ENCODE assay signal across 8 cellular contexts in the genomic region with DNA sequence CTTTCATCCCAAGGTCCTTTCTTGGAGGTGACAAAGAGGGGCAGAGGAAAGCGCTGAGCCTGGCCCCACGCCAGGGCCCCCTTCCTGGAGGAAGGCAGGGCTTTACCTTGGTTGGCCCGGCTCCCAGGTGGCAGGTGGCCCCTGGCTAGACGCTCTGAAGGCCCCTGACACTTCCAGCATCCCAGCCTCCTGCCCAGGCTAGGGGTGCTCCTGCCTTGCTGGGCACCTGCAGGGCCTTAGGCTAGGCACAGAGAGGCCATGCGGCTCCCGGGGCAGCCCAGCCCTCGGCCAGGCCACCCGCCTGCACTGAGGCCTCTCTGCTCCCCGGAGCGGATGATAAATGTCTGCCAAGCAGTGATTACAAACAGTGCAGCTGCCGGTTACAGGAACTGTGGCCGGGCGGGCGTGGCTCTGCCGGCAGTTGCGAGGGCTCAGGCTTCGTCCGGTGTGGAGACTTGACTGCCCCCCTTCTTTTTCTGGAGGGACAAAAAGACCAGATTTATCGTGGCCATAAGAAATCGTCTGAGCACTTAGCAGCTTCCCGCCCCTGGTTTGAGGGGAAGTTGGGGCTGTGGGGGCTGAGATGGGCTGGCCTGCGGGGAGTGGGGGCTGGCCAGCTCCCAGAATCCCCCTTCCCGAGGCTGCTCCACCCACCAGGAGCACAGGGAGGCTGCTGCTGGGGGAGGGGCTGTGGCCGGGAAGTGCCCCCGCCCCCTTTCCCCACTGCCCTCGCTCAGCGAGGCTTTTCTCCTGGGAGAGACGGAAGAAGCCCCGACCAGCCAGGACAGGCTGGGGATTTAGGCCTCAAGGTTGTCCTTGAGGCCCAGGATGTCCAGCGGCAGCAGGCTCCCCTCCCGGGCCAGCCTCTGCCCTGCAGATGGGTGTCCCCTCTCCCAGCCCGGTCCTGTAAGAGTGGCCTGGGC. TPM values are rescaled to one million over a fixed set of nuclear protein-coding genes. Genes with fewer than 3 reads are reported as not detected.
DNase-seq lines count a peak whose midpoint lies in the region; ATAC-seq and TF ChIP-seq lines count a peak whose summit lies in the region.

No MANE protein-coding gene starts in this region.

- H3K79me2 ChIP-seq in mesendoderm (ENCODE audit: control insufficient read depth, insufficient read depth, low read length): no peaks in the 10 kb centered on the region

- TF ChIP-seq CTCF in endothelial cell (IDR thresholded peaks at IDR 0.05; ENCODE audit: unreplicated experiment): no peak

- H3K79me1 ChIP-seq in mesendoderm (ENCODE audit: low read length): no peaks in the 10 kb centered on the region

- H3K9me3 Mint-ChIP-seq in activated CD4-positive, alpha-beta memory T cell treated with anti-CD3 and anti-CD28 coated beads, Interleukin-2, amount 10 ng/mL, durations not matched to agents 7 days and 5 days: no peaks in the 10 kb centered on the region
- no peaks in the 10 kb centered on the region for H3K9me3 Mint-ChIP-seq in endothelial cell (ENCODE audit: unreplicated experiment)

- no peaks in the 10 kb centered on the region for H3K27me3 ChIP-seq in mesendoderm (ENCODE audit: insufficient read depth, low read length, poor library complexity)

- H2BK15ac ChIP-seq in mesendoderm (replicated peaks; ENCODE audit: low read depth): no peak overlapping the region

- peak overlapping the region; percentile 35 for H3K18ac ChIP-seq in mesendoderm (ENCODE audit: low read length)

- no peaks in the 10 kb centered on the region for H3K36me3 Mint-ChIP-seq in activated CD4-positive, alpha-beta memory T cell treated with anti-CD3 and anti-CD28 coated beads, Interleukin-2, amount 10 ng/mL, durations not matched to agents 7 days and 5 days (ENCODE audit: low read depth)
- H3K36me3 Mint-ChIP-seq in endothelial cell (ENCODE audit: low read depth, unreplicated experiment): no peaks in the 10 kb centered on the region

- H3K4me1 Mint-ChIP-seq in activated CD4-positive, alpha-beta memory T cell treated with anti-CD3 and anti-CD28 coated beads, Interleukin-2, amount 10 ng/mL, durations not matched to agents 7 days and 5 days: peaks cover 21% of the 10 kb centered on the region
- H3K4me1 Mint-ChIP-seq in endothelial cell (ENCODE audit: unreplicated experiment): peaks cover 8% of the 10 kb centered on the region

- H3K27ac ChIP-seq in mesendoderm (ENCODE audit: low read depth, low read length): peak overlapping the region; percentile 77

- WGBS in mesendoderm (ENCODE audit: extremely low coverage, insufficient coverage, low lambda C conversion rate): no CpG with 5 or more reads among the region's 32 CpGs

- peak overlapping the region; percentile 66 for H3K4me2 ChIP-seq in mesendoderm (ENCODE audit: low read length)

- POLR2A ChIA-PET in activated CD4-positive, alpha-beta memory T cell treated with anti-CD3 and anti-CD28 coated beads, Interleukin-2, amount 10 ng/mL, durations not matched to agents 7 days and 5 days (lab: Charles Lee): no interaction called here

- H2BK120ac ChIP-seq in mesendoderm (ENCODE audit: low read depth, low read length): peak overlapping the region; percentile 65

- no peak overlapping the region for H4K8ac ChIP-seq in mesendoderm (ENCODE audit: low read depth, low read length)

- H3K4me3 Mint-ChIP-seq in activated CD4-positive, alpha-beta memory T cell treated with anti-CD3 and anti-CD28 coated beads, Interleukin-2, amount 10 ng/mL, durations not matched to agents 7 days and 5 days: no peak overlapping the region
- peak overlapping the region; percentile 31 for H3K4me3 Mint-ChIP-seq in endothelial cell (ENCODE audit: unreplicated experiment)

- H4K5ac ChIP-seq in mesendoderm (ENCODE audit: low read length): no peak overlapping the region

- H2AK5ac ChIP-seq in mesendoderm (ENCODE audit: low read length): no peak overlapping the region

- peak overlapping the region; percentile 73 for H2BK5ac ChIP-seq in mesendoderm (ENCODE audit: low read length)

- CTCF ChIA-PET in activated CD4-positive, alpha-beta memory T cell treated with anti-CD3 and anti-CD28 coated beads, Interleukin-2, amount 10 ng/mL, durations not matched to agents 7 days and 5 days (lab: Charles Lee): interaction anchor here (2.1 kb wide), 1 partner anchor 25 kb away, joined by 5 read pairs; no protein-coding TSS in a partner anchor

- no peak overlapping the region for H3K27ac Mint-ChIP-seq in activated CD4-positive, alpha-beta memory T cell treated with anti-CD3 and anti-CD28 coated beads, Interleukin-2, amount 10 ng/mL, durations not matched to agents 7 days and 5 days
- H3K27ac Mint-ChIP-seq in endothelial cell (ENCODE audit: unreplicated experiment): peak overlapping the region; percentile 80

- peaks cover 6% of the 10 kb centered on the region for H3K4me1 ChIP-seq in mesendoderm (ENCODE audit: control insufficient read depth, low read depth, low read length)

- DNase-seq in GM19238 (ENCODE audit: insufficient read length, low spot score): peak; percentile 39
- DNase-seq in NCI-H2196 (lab: John Stamatoyannopoulos, UW; ENCODE audit: unreplicated experiment): peak; percentile 65
- DNase-seq in activated CD4-positive, alpha-beta memory T cell treated with anti-CD3 and anti-CD28 coated beads, Interleukin-2, amount 10 ng/mL, durations not matched to agents 7 days and 5 days: peak; percentile 56
- peak; percentile 76 for DNase-seq in endothelial cell (ENCODE audit: low spot score)
- peak; percentile 86 for DNase-seq in mesendoderm
- peak; percentile 66 for DNase-seq in stromal cell of bone marrow (ENCODE audit: low read depth)
- no peak for DNase-seq in globus pallidus (ENCODE audit: low spot score)

- ATAC-seq in HG03520 (IDR thresholded peaks at IDR 0.05; ENCODE audit: unreplicated experiment): no peak

- no peaks in the 10 kb centered on the region for H3K27me3 Mint-ChIP-seq in activated CD4-positive, alpha-beta memory T cell treated with anti-CD3 and anti-CD28 coated beads, Interleukin-2, amount 10 ng/mL, durations not matched to agents 7 days and 5 days
- H3K27me3 Mint-ChIP-seq in endothelial cell (ENCODE audit: unreplicated experiment): peaks cover 5% of the 10 kb centered on the region

- peak overlapping the region; percentile 17 for H3K23ac ChIP-seq in mesendoderm (ENCODE audit: low read length)

- H3K36me3 ChIP-seq in mesendoderm (ENCODE audit: control insufficient read depth, insufficient read depth, low read length): no peaks in the 10 kb centered on the region

- peak overlapping the region; percentile 80 for H3K9ac ChIP-seq in mesendoderm (ENCODE audit: low read length)

- peak overlapping the region; percentile 18 for H3K4ac ChIP-seq in mesendoderm (ENCODE audit: low read depth, low read length)

- H3K4me3 ChIP-seq in mesendoderm (ENCODE audit: low read length): peak overlapping the region; percentile 19

- peak overlapping the region; percentile 92 for H3K56ac ChIP-seq in mesendoderm (ENCODE audit: low read length)

RNA-seq across cellular contexts. Expression of a gene that starts 31.6 kb away (rescaled TPM):
- total RNA-seq in activated CD4-positive, alpha-beta memory T cell treated with anti-CD3 and anti-CD28 coated beads, Interleukin-2, amount 10 ng/mL, durations not matched to agents 7 days and 5 days: 10 to 100 TPM; 28.1 to 29.5 TPM
- total RNA-seq in endothelial cell (ENCODE audit: unreplicated experiment): 46.8 TPM
- polyA plus RNA-seq in mesendoderm (2013, experiment 1 of 2): 43.4 TPM
- polyA plus RNA-seq in mesendoderm (2013, experiment 2 of 2): 42.5 TPM
